26 cellular contexts compared by ENCODE assay signal in the genomic region with DNA sequence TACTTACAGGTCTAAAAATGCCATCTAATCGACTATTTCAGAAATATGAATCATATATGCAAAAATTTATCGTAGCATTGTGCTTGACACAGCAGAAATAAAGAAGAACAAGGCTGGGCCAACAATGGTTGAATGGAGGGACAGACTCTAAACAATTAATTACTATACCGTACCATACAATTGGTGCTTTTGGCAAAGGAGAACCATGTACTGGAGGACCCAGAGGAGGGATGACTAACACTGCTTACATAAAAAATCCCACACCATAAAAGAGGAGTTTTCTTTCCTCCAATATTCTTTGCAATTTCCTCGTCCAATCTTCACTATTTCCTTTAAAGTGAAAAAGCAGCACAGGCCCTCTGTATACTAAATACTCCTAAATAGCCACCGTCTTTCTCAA.
"Had no signal": no experiment of that assay in that cellular context is flagged by ENCODE, and none has a peak within 500 bp of the region (broad histone marks: within the 10 kb centered on the region; RNA-seq: fewer than 3 reads in every experiment).

No MANE protein-coding gene starts in this region.

- H3K4me1 ChIP-seq: colonic mucosa, right lobe of liver, transverse colon had no signal

- H3K36me3 Mint-ChIP-seq: stimulated activated effector memory CD8-positive, alpha-beta T cell treated with anti-CD3 and anti-CD28 coated beads, Interleukin-12 subunit alpha, Interleukin-12 subunit beta, amount 100 ng/mL, for 72 hours had no signal

- H3K4me1 Mint-ChIP-seq: nephron had no signal

- H3K36me3 ChIP-seq: colonic mucosa, heart left ventricle, right lobe of liver, thoracic aorta, transverse colon had no signal

- ATAC-seq: heart left ventricle; left colon; left ventricle myocardium superior; psoas muscle; right lobe of liver; stimulated activated effector memory CD8-positive, alpha-beta T cell treated with anti-CD3 and anti-CD28 coated beads, Interleukin-12 subunit alpha, Interleukin-12 subunit beta, amount 100 ng/mL, for 72 hours; stimulated activated naive CD8-positive, alpha-beta T cell treated with anti-CD3 and anti-CD28 coated beads, Interleukin-15, Interleukin-2, amounts not matched to agents 100 U/mL and 50 U/mL, for 24 hours had no signal

- FAIRE-seq: endothelial cell of umbilical vein, frontal cortex had no signal

- H3K4me3 Mint-ChIP-seq: endodermal cell; naive B cell; nephron; stimulated activated effector memory CD8-positive, alpha-beta T cell treated with anti-CD3 and anti-CD28 coated beads, Interleukin-12 subunit alpha, Interleukin-12 subunit beta, amount 100 ng/mL, for 72 hours had no signal

- H3K27me3 ChIP-seq: colonic mucosa, heart left ventricle, right lobe of liver, transverse colon had no signal

- H3K27me3 Mint-ChIP-seq: naive B cell had no signal

- DNase-seq: colonic mucosa; dermis blood vessel endothelial cell; effector CD4-positive, alpha-beta T cell; endodermal cell; erythroblast; heart left ventricle; hippocampal formation; left colon; left ventricle myocardium superior; mesenchymal stem cell; naive B cell; occipital lobe; psoas muscle; retina; right lobe of liver; stimulated activated CD4-positive, alpha-beta T cell treated with anti-CD3 and anti-CD28 coated beads, Interleukin-4, amount 100 ng/mL, for 1 hour; stimulated activated CD8-positive, alpha-beta memory T cell treated with anti-CD3 and anti-CD28 coated beads, Interleukin-4, amount 100 ng/mL, for 48 hours; stimulated activated naive CD8-positive, alpha-beta T cell treated with anti-CD3 and anti-CD28 coated beads, Interleukin-15, Interleukin-2, amounts not matched to agents 100 U/mL and 50 U/mL, for 24 hours; transverse colon had no signal

- H3K27ac Mint-ChIP-seq: endodermal cell; nephron; stimulated activated effector memory CD8-positive, alpha-beta T cell treated with anti-CD3 and anti-CD28 coated beads, Interleukin-12 subunit alpha, Interleukin-12 subunit beta, amount 100 ng/mL, for 72 hours had no signal

- H3K27ac ChIP-seq: colonic mucosa, heart left ventricle, parathyroid adenoma, psoas muscle, right lobe of liver, thoracic aorta, transverse colon had no signal

- H3K4me3 ChIP-seq: colonic mucosa, heart left ventricle, lung, psoas muscle, right lobe of liver, thoracic aorta, transverse colon had no signal

- H3K9me3 ChIP-seq: colonic mucosa, heart left ventricle, psoas muscle, right lobe of liver, thoracic aorta, transverse colon had no signal
